1 cellular context compared by ENCODE assay signal in genomic region chr20:5592165-5592564, GRCh38.
TF ChIP-seq lines count a peak whose summit lies in the region.

No MANE protein-coding gene starts in this region.

TF ChIP-seq in K562, 482 proteins besides CTCF, POLR2A, EP300 and RAD21:
- TF ChIP-seq ZNF592 (IDR thresholded peaks at IDR 0.05) (peak; percentile 19; the same call in 1 of the 2 replicates), FOXM1 (IDR thresholded peaks at IDR 0.05; ENCODE audit: low read depth) (no peak), FOXM1 (CRISPR knock-in tag; IDR thresholded peaks at IDR 0.05; ENCODE audit: low read depth) (no peak), FOSL1 (tag; conservative IDR thresholded peaks at IDR 0.05) (no peak), DNMT1 (IDR thresholded peaks at IDR 0.05) (no peak)
- TF ChIP-seq, protein P1, sequence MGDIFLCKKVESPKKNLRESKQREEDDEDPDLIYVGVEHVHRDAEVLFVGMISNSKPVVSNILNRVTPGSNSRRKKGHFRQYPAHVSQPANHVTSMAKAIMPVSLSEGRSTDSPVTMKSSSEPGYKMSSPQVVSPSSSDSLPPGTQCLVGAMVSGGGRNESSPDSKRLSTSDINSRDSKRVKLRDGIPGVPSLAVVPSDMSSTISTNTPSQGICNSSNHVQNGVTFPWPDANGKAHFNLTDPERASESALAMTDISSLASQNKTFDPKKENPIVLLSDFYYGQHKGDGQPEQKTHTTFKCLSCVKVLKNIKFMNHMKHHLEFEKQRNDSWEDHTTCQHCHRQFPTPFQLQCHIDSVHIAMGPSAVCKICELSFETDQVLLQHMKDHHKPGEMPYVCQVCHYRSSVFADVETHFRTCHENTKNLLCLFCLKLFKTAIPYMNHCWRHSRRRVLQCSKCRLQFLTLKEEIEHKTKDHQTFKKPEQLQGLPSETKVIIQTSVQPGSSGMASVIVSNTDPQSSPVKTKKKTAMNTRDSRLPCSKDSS (IDR thresholded peaks at IDR 0.05; ENCODE audit: low read depth, partially characterized antibody): no peak
